20 cellular contexts compared by ENCODE assay signal in genomic region chr3:81270603-81271371, GRCh38.
A peak's percentile ranks its signal among the peaks of the same experiment; 100 is the strongest.
DNase-seq lines count a peak whose midpoint lies in the region; ATAC-seq, FAIRE-seq and TF ChIP-seq lines count a peak whose summit lies in the region.
"Had no signal": no experiment of that assay in that cellular context is flagged by ENCODE, and none has a peak within 500 bp of the region (broad histone marks: within the 10 kb centered on the region; RNA-seq: fewer than 3 reads in every experiment).

No MANE protein-coding gene starts in this region.

- peak; percentile 95 for ATAC-seq in HG02623 (IDR thresholded peaks at IDR 0.05; ENCODE audit: unreplicated experiment)
- peak; percentile 60 for ATAC-seq in HG03280 (IDR thresholded peaks at IDR 0.05; ENCODE audit: unreplicated experiment)
- ATAC-seq: K562; psoas muscle; stimulated activated naive CD8-positive, alpha-beta T cell treated with anti-CD3 and anti-CD28 coated beads, Interleukin-15, Interleukin-2, amounts not matched to agents 100 U/mL and 50 U/mL, for 24 hours had no signal

- H3K4me3 Mint-ChIP-seq in progenitor cell of endocrine pancreas (ENCODE audit: low read depth): no peak overlapping the region
- H3K4me3 Mint-ChIP-seq: brain; CD4-positive, alpha-beta T cell; mesothelial cell of epicardium; T-helper 1 cell treated with Interleukin-12 subunit alpha and Interleukin-12 subunit beta and Interleukin-4 antibody, amounts not matched to agents 30 μg/mL and 1 μg/mL, for 36 hours had no signal

- no peaks in the 10 kb centered on the region for H3K4me1 Mint-ChIP-seq in progenitor cell of endocrine pancreas (ENCODE audit: low read depth)
- H3K4me1 Mint-ChIP-seq: brain, mesothelial cell of epicardium had no signal

- no peak overlapping the region for H3K27ac Mint-ChIP-seq in progenitor cell of endocrine pancreas
- H3K27ac Mint-ChIP-seq: brain; CD4-positive, alpha-beta T cell; mesothelial cell of epicardium; T-helper 1 cell treated with Interleukin-12 subunit alpha and Interleukin-12 subunit beta and Interleukin-4 antibody, amounts not matched to agents 30 μg/mL and 1 μg/mL, for 36 hours had no signal

- FAIRE-seq in GM19239 (lab: Jason Lieb, UNC): peak; percentile 84
- FAIRE-seq: K562 had no signal

- H3K9me3 Mint-ChIP-seq in progenitor cell of endocrine pancreas (ENCODE audit: low read depth): no peaks in the 10 kb centered on the region
- H3K9me3 Mint-ChIP-seq: mesothelial cell of epicardium; T-helper 1 cell treated with Interleukin-12 subunit alpha and Interleukin-12 subunit beta and Interleukin-4 antibody, amounts not matched to agents 30 μg/mL and 1 μg/mL, for 36 hours had no signal

- peaks cover 3% of the 10 kb centered on the region for H3K27me3 Mint-ChIP-seq in progenitor cell of endocrine pancreas
- H3K27me3 Mint-ChIP-seq: CD4-positive, alpha-beta T cell had no signal

- no peaks in the 10 kb centered on the region for H3K36me3 Mint-ChIP-seq in progenitor cell of endocrine pancreas (ENCODE audit: insufficient read depth)
- H3K36me3 Mint-ChIP-seq: brain, mesothelial cell of epicardium had no signal

- TF ChIP-seq CTCF in progenitor cell of endocrine pancreas (IDR thresholded peaks at IDR 0.05; ENCODE audit: unreplicated experiment): no peak

- DNase-seq in GM19239 (ENCODE audit: insufficient read length, low spot score) (no peak), left kidney (ENCODE audit: low read depth, low spot score) (peak; percentile 26), NCI-H2196 (lab: John Stamatoyannopoulos, UW; ENCODE audit: unreplicated experiment) (no peak), progenitor cell of endocrine pancreas (ENCODE audit: low spot score, unreplicated experiment) (no peak)
- no peak for DNase-seq in central memory CD4-positive, alpha-beta T cell
- DNase-seq in stimulated activated CD4-positive, alpha-beta T cell treated with anti-CD3 and anti-CD28 coated beads, Interleukin-1b, Interleukin-23, amount 100 ng/mL, for 48 hours: no peak
- DNase-seq: activated CD4-positive, alpha-beta T cell treated with anti-CD3 and anti-CD28 coated beads, Interleukin-2, amount 50 U/mL, for 1 hour; CD4-positive, alpha-beta T cell; GOT3; hippocampal formation; NCI-H2081; psoas muscle; stimulated activated CD4-positive, alpha-beta T cell treated with anti-CD3 and anti-CD28 coated beads, Interleukin-2, amount 100 ng/mL, for 48 hours; stimulated activated naive CD8-positive, alpha-beta T cell treated with anti-CD3 and anti-CD28 coated beads, Interleukin-15, Interleukin-2, amounts not matched to agents 100 U/mL and 50 U/mL, for 24 hours had no signal
